Comparison of ENCODE assay signal across 9 cellular contexts in genomic region chr7:138886501-138886917, GRCh38.
DNase-seq lines count a peak whose midpoint lies in the region; ATAC-seq, FAIRE-seq and TF ChIP-seq lines count a peak whose summit lies in the region.
"Had no signal": no experiment of that assay in that cellular context is flagged by ENCODE, and none has a peak within 500 bp of the region (broad histone marks: within the 10 kb centered on the region; RNA-seq: fewer than 3 reads in every experiment).

No MANE protein-coding gene starts in this region.

- 51 to 58% methylated on average over 4 of the region's 4 CpGs for WGBS in heart right ventricle, 2 donors
- 37% methylated on average over 4 of the region's 4 CpGs for WGBS in HepG2 (ENCODE audit: low lambda C conversion rate)
- WGBS in transverse colon (ENCODE audit: low coverage in 1 of 2), 2 donors: 10 to 24% methylated on average over 2 to 4 of the region's 4 CpGs

- TF ChIP-seq EP300 in HepG2 (IDR thresholded peaks at IDR 0.05; ENCODE audit: low read depth in 2 of 2, low read length in 2 of 2) (no peak), HepG2 (CRISPR knock-in tag; IDR thresholded peaks at IDR 0.05; ENCODE audit: borderline replicate concordance) (no peak), transverse colon (IDR thresholded peaks at IDR 0.05; ENCODE audit: low read depth) (no peak)

- peak; percentile 48 to 72 (median 68) for TF ChIP-seq CTCF in heart right ventricle (IDR thresholded peaks at IDR 0.05)
- TF ChIP-seq CTCF in astrocyte of the spinal cord (IDR thresholded peaks at IDR 0.05; ENCODE audit: low read depth, low read length): peak; percentile 53
- peak; percentile 67 for TF ChIP-seq CTCF in HepG2 (CRISPR knock-in tag; IDR thresholded peaks at IDR 0.05)
- TF ChIP-seq CTCF in transverse colon (IDR thresholded peaks at IDR 0.05): peak; percentile 63 to 74 (median 68)

- TF ChIP-seq POLR2A in HepG2 (IDR thresholded peaks at IDR 0.05; ENCODE audit: insufficient read depth in 1 of 2, low read depth in 2 of 2, low read length in 2 of 2) (no peak), transverse colon (IDR thresholded peaks at IDR 0.05) (no peak)

- DNase-seq in heart right ventricle (peak in 1 of 2 donors; percentile 50), cardiac septum (ENCODE audit: low spot score) (no peak), HuH-7 (ENCODE audit: low spot score) (peak; percentile 58), OCI-M1 (lab: John Stamatoyannopoulos, UW) (peak; percentile 88), astrocyte of the spinal cord (ENCODE audit: low read depth, low spot score) (peak; percentile 74), HepG2 (ENCODE audit: low spot score) (peak; percentile 62), transverse colon (no peak)

- no peaks in the 10 kb centered on the region for H3K9me3 ChIP-seq in heart right ventricle
- H3K9me3 ChIP-seq in HepG2 (ENCODE audit: low read length): no peaks in the 10 kb centered on the region
- H3K9me3 ChIP-seq in transverse colon: no peaks in the 10 kb centered on the region

- no peaks in the 10 kb centered on the region for H3K36me3 ChIP-seq in heart right ventricle
- no peaks in the 10 kb centered on the region for H3K36me3 ChIP-seq in HepG2 (replicated peaks in 1 of 2; ENCODE audit: control insufficient read depth in 1 of 2, insufficient read depth in 2 of 2, low read length in 2 of 2)
- no peaks in the 10 kb centered on the region for H3K36me3 ChIP-seq in transverse colon

- FAIRE-seq in HepG2 (lab: Jason Lieb, UNC): peak; percentile 58

- in situ Hi-C loops in astrocyte of the spinal cord (cut with HindIII; ENCODE audit: low sequenced_read_pairs) (no loop called here), HepG2 (cut with HindIII; ENCODE audit: extremely low pct_ligation_motif_present, low pct_unique_long_range_greater_than_20kb) (loop anchor here (5.0 kb wide), 1 partner anchor 96 kb away; the partner anchor contains the start of gene KIAA1549), transverse colon (cut with MboI; ENCODE audit: low pct_ligation_motif_present in 1 of 4, low pct_unique_long_range_greater_than_20kb in 1 of 4, low sequenced_read_pairs in 3 of 4) (loop anchor here in 2 of 4 donors (25.0 kb wide), 2 partner anchors 176 to 201 kb away; no protein-coding TSS in a partner anchor)

- H3K9ac ChIP-seq in HepG2 (ENCODE audit: insufficient read depth, low read depth, low read length): no peak overlapping the region

- BruUV-seq in HepG2 (replicated peaks; lab: Mats Ljungman, UMichigan): no TSS peak

- no peaks in the 10 kb centered on the region for H4K20me1 ChIP-seq in HepG2 (ENCODE audit: insufficient read depth, low read length)

- 0 out of 2 replicates have a peak overlapping the region, but pooled peaks have one; percentile 34 for H3K4me2 ChIP-seq in HepG2 (ENCODE audit: low read depth, low read length)

- no peak overlapping the region for H2AFZ ChIP-seq in HepG2 (ENCODE audit: low read length)

- intact Hi-C loops in heart right ventricle (cut with DNase I): loop anchor here in 9 of 10 donors (2.0 to 10.0 kb wide), 6 partner anchors 94 to 191 kb away; partner anchors contain the start of gene KIAA1549 (in 7 of the 9)
- intact Hi-C loops in cardiac septum (cut with DNase I): loop anchor here (10.0 kb wide), 1 partner anchor 188 kb away; no protein-coding TSS in a partner anchor
- intact Hi-C loops in HepG2 (cut with micrococcal nuclease; ENCODE audit: unreplicated experiment): loop anchor here (1.0 kb wide), 2 partner anchors 95 to 189 kb away; partner anchors contain the start of gene KIAA1549
- intact Hi-C loops in transverse colon (cut with DNase I; ENCODE audit: low total_unique reads): no loop called here

- peak; percentile 31; the same call in 1 of the 2 replicates for TF ChIP-seq RAD21 in HepG2 (CRISPR knock-in tag; IDR thresholded peaks at IDR 0.05)

- no peaks in the 10 kb centered on the region for H3K27me3 ChIP-seq in heart right ventricle
- H3K27me3 ChIP-seq in HepG2 (ENCODE audit: control insufficient read depth in 1 of 2, insufficient read depth in 2 of 2, low read length in 2 of 2): no peaks in the 10 kb centered on the region
- no peaks in the 10 kb centered on the region for H3K27me3 ChIP-seq in transverse colon

- ATAC-seq in heart right ventricle (peak in 3 of 8 donors; percentile 21 to 41 (median 30)), GM21529 (IDR thresholded peaks at IDR 0.05; ENCODE audit: unreplicated experiment) (peak; percentile 88), HepG2 (no peak)

- POLR2A ChIA-PET in HepG2 (lab: Yijun Ruan, JAX): interaction anchor here (0.8 kb wide), 1 partner anchor 94 kb away, joined by 4 read pairs; no protein-coding TSS in a partner anchor

- CTCF ChIA-PET in HepG2 (lab: Yijun Ruan, JAX; ENCODE audit: low intra/inter-chr PET ratio, low total read pairs): interaction anchor here (0.9 to 1.5 kb wide), 4 partner anchors 96 to 189 kb away, joined by 3 to 4 read pairs (median 3); no protein-coding TSS in a partner anchor

- H3K79me2 ChIP-seq in HepG2 (ENCODE audit: insufficient read depth, low read length): no peaks in the 10 kb centered on the region

- H3K4me3 ChIP-seq in heart right ventricle (no peak overlapping the region), astrocyte of the spinal cord (ENCODE audit: low read depth, low read length) (no peak overlapping the region), HepG2 (replicated peaks in 1 of 3; ENCODE audit: insufficient read depth in 1 of 3, low read depth in 2 of 3, low read length in 3 of 3) (no peak overlapping the region), transverse colon (no peak overlapping the region)
- H3K4me3 ChIP-seq: skin epidermis had no signal

- H3K4me1 ChIP-seq in heart right ventricle (peaks cover 0 to 17% (median 2%) of the 10 kb centered on the region in 9 donors), HepG2 (ENCODE audit: insufficient read depth, low read length) (peaks cover 59% of the 10 kb centered on the region), transverse colon (peaks cover 0 to 10% (median 0%) of the 10 kb centered on the region in 4 donors)

- H3K27ac ChIP-seq in heart right ventricle: no peak overlapping the region
- H3K27ac ChIP-seq in HepG2 (ENCODE audit: extremely low read length, insufficient read depth, low read length): no peak overlapping the region
- peak overlapping the region in 1 of 4 donors; percentile 16 for H3K27ac ChIP-seq in transverse colon

TF ChIP-seq in HepG2, 621 proteins besides CTCF, POLR2A, EP300 and RAD21 (continues in another document):
- TF ChIP-seq SOX6 (IDR thresholded peaks at IDR 0.05): no peak
- 0 out of 2 replicates have a peak, but pooled peaks have one; percentile 20 for TF ChIP-seq SOX6 (CRISPR knock-in tag; IDR thresholded peaks at IDR 0.05)
- no peak for TF ChIP-seq CEBPB (IDR thresholded peaks at IDR 0.05; ENCODE audit: borderline replicate concordance, low read depth, low read length)
- peak; percentile 85 for TF ChIP-seq ARID3A (IDR thresholded peaks at IDR 0.05; ENCODE audit: low read depth, low read length)
- TF ChIP-seq PREB (CRISPR knock-in tag; IDR thresholded peaks at IDR 0.05): no peak
- no peak for TF ChIP-seq BATF2 (CRISPR knock-in tag; IDR thresholded peaks at IDR 0.05)
- no peak for TF ChIP-seq AGO1 (IDR thresholded peaks at IDR 0.05; ENCODE audit: low read depth, low read length, poor library complexity, severe bottlenecking)
- TF ChIP-seq ZNF414 (CRISPR knock-in tag; IDR thresholded peaks at IDR 0.05): no peak
- TF ChIP-seq ZBTB7A (CRISPR knock-in tag; IDR thresholded peaks at IDR 0.05): no peak
- no peak for TF ChIP-seq MED1 (CRISPR knock-in tag; IDR thresholded peaks at IDR 0.05)
- TF ChIP-seq ZNF264 (CRISPR knock-in tag; IDR thresholded peaks at IDR 0.05): no peak
- TF ChIP-seq MAFG (CRISPR knock-in tag; IDR thresholded peaks at IDR 0.05): no peak
- no peak for TF ChIP-seq ELF4 (CRISPR knock-in tag; IDR thresholded peaks at IDR 0.05; ENCODE audit: borderline replicate concordance)
- no peak for TF ChIP-seq GABPA (IDR thresholded peaks at IDR 0.05; ENCODE audit: low read depth, low read length)
- TF ChIP-seq GABPA (CRISPR knock-in tag; IDR thresholded peaks at IDR 0.05; ENCODE audit: low read depth): peak; percentile 53; the same call in 1 of the 2 replicates
- TF ChIP-seq NRL (CRISPR knock-in tag; IDR thresholded peaks at IDR 0.05; ENCODE audit: borderline replicate concordance): no peak

Comparison
In these comparisons a context has a peak if more than half of its experiments do, and no peak if none do; other contexts are left out.
1. DNase-seq: peak in HuH-7 (single experiment), OCI-M1 (single experiment), astrocyte of the spinal cord (single experiment) and HepG2 (single experiment); none in cardiac septum (single experiment) and transverse colon (single experiment).
2. Peak in every context shown above with its lines, with median percentiles within 50 percentile points of each other: CTCF ChIP-seq.